8 cellular contexts compared by ENCODE assay signal in genomic region chr19:48290341-48290922, GRCh38. TPM values are rescaled to one million over a fixed set of nuclear protein-coding genes. Genes with fewer than 3 reads are reported as not detected.
DNase-seq lines count a peak whose midpoint lies in the region; ATAC-seq, FAIRE-seq and TF ChIP-seq lines count a peak whose summit lies in the region.

No MANE protein-coding gene starts in this region.

- H3K9me3 Mint-ChIP-seq in activated B cell treated with CpG ODN at 0.5 μM for 24 hours: peaks cover 11% of the 10 kb centered on the region

- peaks cover 11% of the 10 kb centered on the region for H3K36me3 Mint-ChIP-seq in activated B cell treated with CpG ODN at 0.5 μM for 24 hours (ENCODE audit: low read depth)

- H3K27ac Mint-ChIP-seq in activated B cell treated with CpG ODN at 0.5 μM for 24 hours: no peak overlapping the region

- no peak for TF ChIP-seq POLR2A in GM12891 (IDR thresholded peaks at IDR 0.05; ENCODE audit: low read depth, low read length)

- peak overlapping the region; percentile 81 for H3K4me3 Mint-ChIP-seq in activated B cell treated with CpG ODN at 0.5 μM for 24 hours

- intact Hi-C loops in activated B cell treated with CpG ODN at 0.5 μM for 24 hours (cut with micrococcal nuclease): no loop called here
- intact Hi-C loops in left ventricle myocardium superior (cut with micrococcal nuclease): no loop called here

- H3K27me3 Mint-ChIP-seq in activated B cell treated with CpG ODN at 0.5 μM for 24 hours: no peaks in the 10 kb centered on the region

- no peak for TF ChIP-seq CTCF in activated B cell treated with CpG ODN at 0.5 μM for 24 hours (IDR thresholded peaks at IDR 0.05)

- CTCF ChIA-PET in activated B cell treated with CpG ODN at 0.5 μM for 24 hours (lab: Charles Lee): interaction anchor here (0.6 to 2.8 kb wide), 4 partner anchors 13 to 329 kb away, joined by 3 to 10 read pairs (median 4); no protein-coding TSS in a partner anchor

- no peak for FAIRE-seq in GM12891 (lab: Jason Lieb, UNC)

- H3K4me1 ChIP-seq in skeletal muscle satellite cell (ENCODE audit: control insufficient read depth, insufficient read depth, low read length): peaks cover 10% of the 10 kb centered on the region

- ATAC-seq in activated B cell treated with CpG ODN at 0.5 μM for 24 hours (ENCODE audit: low read depth): no peak
- ATAC-seq in left ventricle myocardium superior: peak; percentile 40
- ATAC-seq in HG03135 (IDR thresholded peaks at IDR 0.05; ENCODE audit: unreplicated experiment): no peak

- peak overlapping the region; percentile 70 for H3K4me3 ChIP-seq in skeletal muscle satellite cell (ENCODE audit: low read length)

- H3K36me3 ChIP-seq in skeletal muscle satellite cell (ENCODE audit: insufficient read depth, low read length): no peaks in the 10 kb centered on the region

- no peaks in the 10 kb centered on the region for H3K9me3 ChIP-seq in skeletal muscle satellite cell (replicated peaks; ENCODE audit: low read length)

- POLR2A ChIA-PET in activated B cell treated with CpG ODN at 0.5 μM for 24 hours (lab: Charles Lee): interaction anchor here (0.6 kb wide), 1 partner anchor 113 kb away, joined by 4 read pairs; no protein-coding TSS in a partner anchor

- peak; percentile 12 to 67 for DNase-seq in NCI-H524 (lab: John Stamatoyannopoulos, UW)
- DNase-seq in NCI-H524 treated with DMSO at 0.1 percent for 48 hours (lab: John Stamatoyannopoulos, UW): no peak
- DNase-seq in activated B cell treated with CpG ODN at 0.5 μM for 24 hours: no peak
- DNase-seq in left ventricle myocardium superior: no peak
- no peak for DNase-seq in NCI-H1694 treated with DMSO at 0.1 percent for 48 hours (lab: John Stamatoyannopoulos, UW)
- DNase-seq in GM12891 (ENCODE audit: insufficient read length, low spot score): no peak

- H3K4me2 ChIP-seq in skeletal muscle satellite cell (ENCODE audit: low read length): peak overlapping the region; percentile 98

- peaks cover 9% of the 10 kb centered on the region for H3K27me3 ChIP-seq in skeletal muscle satellite cell (ENCODE audit: control insufficient read depth, insufficient read depth, low read length)

- H3K4me1 Mint-ChIP-seq in activated B cell treated with CpG ODN at 0.5 μM for 24 hours: peaks cover 8% of the 10 kb centered on the region

- H3K9ac ChIP-seq in skeletal muscle satellite cell (ENCODE audit: low read depth, low read length): no peak overlapping the region

TF ChIP-seq in GM12891, 5 proteins besides CTCF, POLR2A, EP300 and RAD21:
- no peak for TF ChIP-seq POLR2AphosphoS5 (IDR thresholded peaks at IDR 0.05; ENCODE audit: low read depth, low read length)
- TF ChIP-seq SPI1 (IDR thresholded peaks at IDR 0.05; ENCODE audit: low read depth, low read length): no peak
- no peak for TF ChIP-seq PAX5 (IDR thresholded peaks at IDR 0.05; ENCODE audit: insufficient read depth, low read length, severe bottlenecking)
- TF ChIP-seq TAF1 (IDR thresholded peaks at IDR 0.05; ENCODE audit: low read depth, low read length): no peak
- TF ChIP-seq POU2F2 (IDR thresholded peaks at IDR 0.05; ENCODE audit: low read depth, low read length): no peak

RNA-seq across cellular contexts. Expression of gene ZNF114, which starts 20.6 kb away (rescaled TPM):
- total RNA-seq in activated B cell treated with CpG ODN at 0.5 μM for 24 hours (1.5 and 1.6 TPM in 2 replicates), left ventricle myocardium superior (0.10 TPM)
- total RNA-seq in skeletal muscle satellite cell (2012; rRNA removed): 0.22 and 0.25 TPM in 2 replicates
- 0.12 TPM for polyA plus RNA-seq in GM12891 (2012; ENCODE audit: low read depth, missing spikeins)

RNA-seq across cellular contexts. Expression of gene CARD8, which starts 34.7 kb away (rescaled TPM):
- 103 and 109 TPM in 2 replicates for total RNA-seq in activated B cell treated with CpG ODN at 0.5 μM for 24 hours
- total RNA-seq in left ventricle myocardium superior: 31.2 TPM
- total RNA-seq in skeletal muscle satellite cell (2012; rRNA removed): 8.9 and 18.6 TPM in 2 replicates
- polyA plus RNA-seq in GM12891 (2012; ENCODE audit: low read depth, missing spikeins): 34.7 TPM

RNA-seq across cellular contexts. Expression of gene EMP3, which starts 34.9 kb away (rescaled TPM):
- total RNA-seq in activated B cell treated with CpG ODN at 0.5 μM for 24 hours: 309 and 320 TPM in 2 replicates
- total RNA-seq in left ventricle myocardium superior: 33.8 TPM
- 167 and 399 TPM in 2 replicates for total RNA-seq in skeletal muscle satellite cell (2012; rRNA removed)
- polyA plus RNA-seq in GM12891 (2012; ENCODE audit: low read depth, missing spikeins): 96.4 TPM

Comparison
In these comparisons a context has a peak if more than half of its experiments do, and no peak if none do; other contexts are left out.
1. DNase-seq: peak in NCI-H524 (2 of 2); none in NCI-H524 treated with DMSO at 0.1 percent for 48 hours (single experiment), activated B cell treated with CpG ODN at 0.5 μM for 24 hours (single experiment), left ventricle myocardium superior (single experiment), NCI-H1694 treated with DMSO at 0.1 percent for 48 hours (single experiment) and GM12891 (single experiment).